In the genomic region with DNA sequence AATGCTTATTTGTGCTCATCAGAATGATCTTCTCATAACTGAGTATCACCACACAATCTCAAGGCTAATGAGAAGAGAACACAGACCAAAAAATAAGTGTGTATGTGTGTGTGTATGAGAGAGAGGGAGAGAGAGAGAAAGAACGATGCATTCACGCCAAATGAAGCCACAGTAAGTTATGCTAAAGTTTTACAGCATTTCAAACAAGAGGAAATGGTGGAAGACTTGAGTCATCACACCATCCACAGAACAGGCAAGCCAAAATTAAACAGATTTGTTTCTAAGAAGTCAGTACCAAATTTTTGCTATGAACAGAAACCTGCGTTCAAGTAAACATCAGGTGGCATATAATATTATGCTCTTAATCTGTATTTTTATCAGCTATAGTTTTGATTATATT, we compare ENCODE assay signal across 1 cellular context.
TF ChIP-seq lines count a peak whose summit lies in the region.

No MANE protein-coding gene starts in this region.

TF ChIP-seq in GM12878, 131 proteins besides CTCF, POLR2A, EP300 and RAD21:
- TF ChIP-seq ZBTB11 (CRISPR knock-in tag; IDR thresholded peaks at IDR 0.05): no peak
- TF ChIP-seq NRF1 (conservative IDR thresholded peaks at IDR 0.05; ENCODE audit: low read depth, low read length): no peak
- TF ChIP-seq YY1 (IDR thresholded peaks at IDR 0.05; ENCODE audit: low read depth, low read length): no peak
